24 cellular contexts compared by ENCODE assay signal in the genomic region with DNA sequence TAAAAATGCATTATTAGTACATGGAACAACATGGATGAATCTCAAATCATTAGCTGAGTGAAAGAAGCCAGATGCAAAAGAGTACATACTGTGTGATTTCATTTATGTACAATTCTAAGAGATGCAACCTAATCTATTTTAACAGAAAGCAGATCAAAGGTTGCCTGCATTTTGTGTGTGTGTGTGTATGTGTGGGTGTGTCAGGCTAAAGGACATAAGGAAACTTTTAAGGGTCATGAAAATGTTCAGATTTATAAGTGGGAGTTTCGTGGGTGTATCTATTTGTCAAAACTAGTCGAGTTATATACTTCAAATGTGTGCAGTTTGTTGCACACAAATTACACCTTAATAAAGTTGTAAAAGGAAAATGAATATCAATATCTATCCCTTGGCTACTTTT. TPM values are rescaled to one million over a fixed set of nuclear protein-coding genes. Genes with fewer than 3 reads are reported as not detected.
"Had no signal": no experiment of that assay in that cellular context is flagged by ENCODE, and none has a peak within 500 bp of the region (broad histone marks: within the 10 kb centered on the region; RNA-seq: fewer than 3 reads in every experiment).

No MANE protein-coding gene starts in this region.

- H3K4me1 ChIP-seq: prostate gland, vagina had no signal

- H3K27ac ChIP-seq: left lung, lower lobe of right lung, ovary, prostate gland, skin epidermis, spleen, tibial nerve, upper lobe of left lung, vagina had no signal

- DNase-seq: hippocampal formation; kidney glomerular epithelial cell; left cardiac atrium; left lung; lower lobe of right lung; mammary epithelial cell; mesenchymal stem cell; naive B cell; ovary; retina; right cardiac atrium; spleen; stimulated activated CD4-positive, alpha-beta T cell treated with anti-CD3 and anti-CD28 coated beads, Interleukin-4, amount 100 ng/mL, for 24 hours; stimulated activated naive CD4-positive, alpha-beta T cell treated with Interleukin-2 at 50 U/mL for 16 hours; stimulated activated naive CD8-positive, alpha-beta T cell treated with anti-CD3 and anti-CD28 coated beads, Interleukin-15, amount 100 ng/mL, for 72 hours; substantia nigra; upper lobe of left lung had no signal

- H3K27me3 ChIP-seq: left lung, ovary, spleen, tibial nerve, upper lobe of left lung, vagina had no signal

- ATAC-seq: left cardiac atrium; left lung; lower lobe of right lung; natural killer cell treated with Interleukin-12 subunit alpha and Interleukin-12 subunit beta and Interleukin-15 and Interleukin-18, amount 100 ng/mL, for 72 hours; right cardiac atrium; sciatic nerve; stimulated activated memory B cell treated with anti-CD40 and anti-IgM and Interleukin-4, amounts not matched to agents 10 μg/mL and 1 μg/mL and 100 μg/mL, for 72 hours; stimulated activated naive CD8-positive, alpha-beta T cell treated with anti-CD3 and anti-CD28 coated beads, Interleukin-15, amount 100 ng/mL, for 72 hours had no signal

- H3K36me3 ChIP-seq: ovary, prostate gland had no signal

- H3K9me3 ChIP-seq: left lung, lower lobe of right lung, ovary, prostate gland, spleen, tibial nerve, upper lobe of left lung, vagina had no signal

- H3K4me3 ChIP-seq: left lung, lower lobe of right lung, ovary, prostate gland, skin epidermis, spleen, tibial nerve, upper lobe of left lung, vagina had no signal

RNA-seq across cellular contexts. Expression of a gene that starts 48.4 kb away (rescaled TPM):
- total RNA-seq: natural killer cell treated with Interleukin-12 subunit alpha and Interleukin-12 subunit beta and Interleukin-15 and Interleukin-18, amount 100 ng/mL, for 72 hours had no signal
